23 cellular contexts compared by ENCODE assay signal in genomic region chr3:66255865-66256264, GRCh38.
"Had no signal": no experiment of that assay in that cellular context is flagged by ENCODE, and none has a peak within 500 bp of the region (broad histone marks: within the 10 kb centered on the region; RNA-seq: fewer than 3 reads in every experiment).

No MANE protein-coding gene starts in this region.

- H3K4me3 Mint-ChIP-seq: activated naive CD8-positive, alpha-beta T cell treated with anti-CD3 and anti-CD28 coated beads for 36 hours; central memory CD8-positive, alpha-beta T cell; endodermal cell; naive thymus-derived CD4-positive, alpha-beta T cell; neural crest cell; stimulated activated naive B cell treated with anti-CD40 and anti-IgM and Interleukin-4, amounts not matched to agents 10 μg/mL and 1 μg/mL and 100 μg/mL, for 72 hours had no signal

- H3K9me3 ChIP-seq: breast epithelium, colonic mucosa, esophagus squamous epithelium, gastroesophageal sphincter, heart left ventricle, lower lobe of right lung, transverse colon had no signal

- DNase-seq: activated CD4-positive, alpha-beta T cell treated with anti-CD3 and anti-CD28 coated beads, Interleukin-2, amount 50 U/mL, for 4 hours; activated CD8-positive, alpha-beta memory T cell treated with anti-CD3 and anti-CD28 coated beads for 24 hours; activated CD8-positive, alpha-beta memory T cell treated with anti-CD3 and anti-CD28 coated beads, Interleukin-2, amount 50 U/mL, for 4 hours; activated naive CD4-positive, alpha-beta T cell treated with Interleukin-2 at 50 U/mL for 16 hours; activated naive CD8-positive, alpha-beta T cell treated with anti-CD3 and anti-CD28 coated beads for 36 hours; activated T-cell treated with anti-CD3 and anti-CD28 coated beads, Interleukin-2, amount 50 U/mL, for 48 hours; colonic mucosa; endodermal cell; esophagus squamous epithelium; heart left ventricle; lower lobe of right lung; naive thymus-derived CD4-positive, alpha-beta T cell; posterior cingulate gyrus; stimulated activated CD4-positive, alpha-beta T cell treated with anti-CD3 and anti-CD28 coated beads, Interleukin-15, amount 100 ng/mL, for 24 hours; stimulated activated naive B cell treated with anti-CD40 and anti-IgM and Interleukin-4, amounts not matched to agents 10 μg/mL and 1 μg/mL and 100 μg/mL, for 72 hours; transverse colon; WERI-Rb-1 had no signal

- H3K27me3 ChIP-seq: breast epithelium, colonic mucosa, esophagus squamous epithelium, gastroesophageal sphincter, heart left ventricle, transverse colon had no signal

- H3K4me1 ChIP-seq: breast epithelium, colonic mucosa, esophagus squamous epithelium, gastroesophageal sphincter, lower lobe of right lung had no signal

- H3K27me3 Mint-ChIP-seq: activated naive CD8-positive, alpha-beta T cell treated with anti-CD3 and anti-CD28 coated beads for 36 hours; central memory CD8-positive, alpha-beta T cell; naive thymus-derived CD4-positive, alpha-beta T cell; stimulated activated naive B cell treated with anti-CD40 and anti-IgM and Interleukin-4, amounts not matched to agents 10 μg/mL and 1 μg/mL and 100 μg/mL, for 72 hours had no signal

- H3K9me3 Mint-ChIP-seq: activated naive CD8-positive, alpha-beta T cell treated with anti-CD3 and anti-CD28 coated beads for 36 hours; central memory CD8-positive, alpha-beta T cell; endodermal cell; neural crest cell; stimulated activated naive B cell treated with anti-CD40 and anti-IgM and Interleukin-4, amounts not matched to agents 10 μg/mL and 1 μg/mL and 100 μg/mL, for 72 hours had no signal

- H3K4me1 Mint-ChIP-seq: endodermal cell had no signal

- H3K27ac Mint-ChIP-seq: activated naive CD8-positive, alpha-beta T cell treated with anti-CD3 and anti-CD28 coated beads for 36 hours; endodermal cell; naive thymus-derived CD4-positive, alpha-beta T cell; stimulated activated naive B cell treated with anti-CD40 and anti-IgM and Interleukin-4, amounts not matched to agents 10 μg/mL and 1 μg/mL and 100 μg/mL, for 72 hours had no signal

- H3K4me2 ChIP-seq: smooth muscle cell had no signal

- H3K36me3 ChIP-seq: breast epithelium, colonic mucosa, transverse colon, WERI-Rb-1 had no signal

- H3K27ac ChIP-seq: breast epithelium, colonic mucosa, esophagus squamous epithelium, gastroesophageal sphincter, heart left ventricle, lower lobe of right lung, transverse colon, WERI-Rb-1 had no signal

- H3K4me3 ChIP-seq: breast epithelium, colonic mucosa, esophagus squamous epithelium, gastroesophageal sphincter, heart left ventricle, lower lobe of right lung, smooth muscle cell, transverse colon had no signal

- ATAC-seq: gastroesophageal sphincter; heart left ventricle; lower lobe of right lung; naive thymus-derived CD4-positive, alpha-beta T cell; sciatic nerve had no signal
